13 cellular contexts compared by ENCODE assay signal in the genomic region with DNA sequence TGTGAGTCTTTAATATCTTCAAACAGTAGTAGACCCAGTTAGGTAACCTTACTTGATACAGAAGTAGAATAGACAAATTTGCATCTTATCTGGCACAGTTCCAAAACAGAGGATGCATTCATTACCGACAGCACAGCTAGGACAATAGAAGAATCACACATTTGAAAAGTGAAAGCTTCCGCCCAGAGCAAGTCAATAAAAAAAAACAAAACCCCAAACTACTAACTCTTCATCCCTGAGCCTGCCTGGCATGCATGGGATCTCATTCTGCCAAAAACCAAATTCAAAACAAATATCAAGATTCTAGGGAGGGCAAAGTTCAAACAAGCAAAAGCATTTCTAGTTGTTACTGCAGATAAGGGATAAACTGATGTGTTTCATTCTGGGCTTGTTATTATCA.
DNase-seq lines count a peak whose midpoint lies in the region; ATAC-seq and TF ChIP-seq lines count a peak whose summit lies in the region.
"Had no signal": no experiment of that assay in that cellular context is flagged by ENCODE, and none has a peak within 500 bp of the region (broad histone marks: within the 10 kb centered on the region; RNA-seq: fewer than 3 reads in every experiment).

No MANE protein-coding gene starts in this region.

- no peak overlapping the region for H3K4me3 ChIP-seq in GM12865 (ENCODE audit: low read depth, low read length)

- TF ChIP-seq CTCF in GM12865 (IDR thresholded peaks at IDR 0.05; ENCODE audit: insufficient read depth, low read depth, low read length, missing control alignments) (no peak), nephron progenitor cell (IDR thresholded peaks at IDR 0.05) (no peak)

- no peaks in the 10 kb centered on the region for H3K27me3 Mint-ChIP-seq in effector memory CD8-positive, alpha-beta T cell
- peaks cover 3% of the 10 kb centered on the region for H3K27me3 Mint-ChIP-seq in nephron progenitor cell (ENCODE audit: low read depth, poor library complexity)
- H3K27me3 Mint-ChIP-seq: stimulated activated naive CD8-positive, alpha-beta T cell treated with anti-CD3 and anti-CD28 coated beads, Interleukin-15, Interleukin-2, amounts not matched to agents 100 ng/mL and 50 ng/mL, for 24 hours had no signal

- ATAC-seq in effector memory CD8-positive, alpha-beta T cell (replicated peaks) = no peak
- ATAC-seq in HG03039 (IDR thresholded peaks at IDR 0.05; ENCODE audit: unreplicated experiment) = no peak

- peak overlapping the region in 1 of 2 donors; percentile 2 for H3K4me3 Mint-ChIP-seq in effector memory CD8-positive, alpha-beta T cell
- no peak overlapping the region for H3K4me3 Mint-ChIP-seq in nephron progenitor cell
- H3K4me3 Mint-ChIP-seq: stimulated activated naive CD8-positive, alpha-beta T cell treated with anti-CD3 and anti-CD28 coated beads, Interleukin-15, Interleukin-2, amounts not matched to agents 100 ng/mL and 50 ng/mL, for 24 hours had no signal

- H3K9me3 Mint-ChIP-seq in effector memory CD8-positive, alpha-beta T cell = no peaks in the 10 kb centered on the region
- no peaks in the 10 kb centered on the region for H3K9me3 Mint-ChIP-seq in nephron progenitor cell
- H3K9me3 Mint-ChIP-seq: stimulated activated naive CD8-positive, alpha-beta T cell treated with anti-CD3 and anti-CD28 coated beads, Interleukin-15, Interleukin-2, amounts not matched to agents 100 ng/mL and 50 ng/mL, for 24 hours had no signal

- H3K27ac Mint-ChIP-seq in effector memory CD8-positive, alpha-beta T cell = peak overlapping the region; percentile 66 to 76
- peak overlapping the region; percentile 9 for H3K27ac Mint-ChIP-seq in nephron progenitor cell
- H3K27ac Mint-ChIP-seq: stimulated activated naive CD8-positive, alpha-beta T cell treated with anti-CD3 and anti-CD28 coated beads, Interleukin-15, Interleukin-2, amounts not matched to agents 100 ng/mL and 50 ng/mL, for 24 hours had no signal

- peaks cover 15 to 32% of the 10 kb centered on the region in 2 donors for H3K4me1 Mint-ChIP-seq in effector memory CD8-positive, alpha-beta T cell (ENCODE audit: low read depth in 2 of 2)
- H3K4me1 Mint-ChIP-seq in nephron progenitor cell = no peaks in the 10 kb centered on the region

- H3K36me3 Mint-ChIP-seq in effector memory CD8-positive, alpha-beta T cell (ENCODE audit: insufficient read depth) = no peaks in the 10 kb centered on the region
- no peaks in the 10 kb centered on the region for H3K36me3 Mint-ChIP-seq in nephron progenitor cell (ENCODE audit: low read depth)

- peak; percentile 63 for DNase-seq in GM12865 (ENCODE audit: low read depth)
- peak; percentile 20 for DNase-seq in NCI-H446 treated with DMSO at 0.1 percent for 48 hours (lab: John Stamatoyannopoulos, UW)
- DNase-seq in effector memory CD8-positive, alpha-beta T cell = no peak
- DNase-seq in nephron progenitor cell = no peak
- no peak for DNase-seq in cerebellar cortex (ENCODE audit: low spot score)
- no peak for DNase-seq in RPMI8226
- DNase-seq in activated CD4-positive, alpha-beta T cell treated with anti-CD3 and anti-CD28 coated beads, Interleukin-2, amount 50 U/mL, for 48 hours = no peak
- DNase-seq: activated CD4-positive, alpha-beta T cell treated with anti-CD3 and anti-CD28 coated beads, Interleukin-2, amount 50 U/mL, for 4 hours; amniotic stem cell; islet precursor cell; stimulated activated CD4-positive, alpha-beta T cell treated with anti-CD3 and anti-CD28 coated beads, Interleukin-2, amount 100 ng/mL, for 24 hours had no signal

Comparison
In these comparisons a context has a peak if more than half of its experiments do, and no peak if none do; other contexts are left out.
1. DNase-seq: peak in GM12865 (single experiment) and NCI-H446 treated with DMSO at 0.1 percent for 48 hours (single experiment); none in effector memory CD8-positive, alpha-beta T cell (0 of 3), nephron progenitor cell (single experiment), cerebellar cortex (single experiment), RPMI8226 (single experiment) and activated CD4-positive, alpha-beta T cell treated with anti-CD3 and anti-CD28 coated beads, Interleukin-2, amount 50 U/mL, for 48 hours (0 of 2).